In genomic region chr12:99983721-99984258, GRCh38 we compare ENCODE assay signal across 8 cellular contexts. TPM values are rescaled to one million over a fixed set of nuclear protein-coding genes. Genes with fewer than 3 reads are reported as not detected.
DNase-seq lines count a peak whose midpoint lies in the region; ATAC-seq, FAIRE-seq and TF ChIP-seq lines count a peak whose summit lies in the region.

No MANE protein-coding gene starts in this region.

- H3K79me2 ChIP-seq in DOHH2 (ENCODE audit: control insufficient read depth, low read length), result no peaks in the 10 kb centered on the region

- TF ChIP-seq CTCF in DOHH2 (IDR thresholded peaks at IDR 0.05; ENCODE audit: low read depth, low read length, poor library complexity, severe bottlenecking) (no peak), brain microvascular endothelial cell (IDR thresholded peaks at IDR 0.05; ENCODE audit: low read depth, low read length, missing control alignments) (no peak)

- peak overlapping the region; percentile 60 for H3K9ac ChIP-seq in endocrine pancreas (ENCODE audit: control insufficient read depth, insufficient read depth, low read length)

- peak; percentile 68 to 73 for DNase-seq in NCI-H526 (lab: John Stamatoyannopoulos, UW)
- no peak for DNase-seq in GM12892 (ENCODE audit: insufficient read length)
- DNase-seq in brain microvascular endothelial cell, result no peak
- DNase-seq in SIG-M5 treated with dmso at 0.1 percent for 504 hours (lab: John Stamatoyannopoulos, UW; ENCODE audit: unreplicated experiment), result no peak

- H3K4me1 ChIP-seq in DOHH2 (ENCODE audit: control insufficient read depth, low read length) (peaks cover 5% of the 10 kb centered on the region), endocrine pancreas (ENCODE audit: control insufficient read depth, insufficient read depth, low read length) (peaks cover 4% of the 10 kb centered on the region), neuron (ENCODE audit: insufficient read depth, low read length) (peaks cover 13% of the 10 kb centered on the region)

- H3K4me3 ChIP-seq in DOHH2 (ENCODE audit: low read length) (no peak overlapping the region), endocrine pancreas (ENCODE audit: control insufficient read depth, insufficient read depth, low read length) (peak overlapping the region; percentile 88), neuron (ENCODE audit: low read length) (peak overlapping the region; percentile 3), brain microvascular endothelial cell (ENCODE audit: low read depth, low read length) (no peak overlapping the region)

- in situ Hi-C loops in brain microvascular endothelial cell (cut with HindIII; ENCODE audit: low pct_ligation_motif_present, low sequenced_read_pairs), result no loop called here

- no peaks in the 10 kb centered on the region for H3K9me2 ChIP-seq in DOHH2 (replicated peaks; ENCODE audit: control insufficient read depth, low read length)

- peak overlapping the region; percentile 58; the same call in 1 of the 2 replicates for H3K4me2 ChIP-seq in DOHH2 (ENCODE audit: low read length)

- FAIRE-seq in GM12892 (lab: Jason Lieb, UNC), result no peak

- H3K27me3 ChIP-seq in DOHH2 (ENCODE audit: control insufficient read depth, low read length) (peaks cover 39% of the 10 kb centered on the region), endocrine pancreas (ENCODE audit: control insufficient read depth, insufficient read depth, low read length) (no peaks in the 10 kb centered on the region), neuron (ENCODE audit: insufficient read depth, low read length) (peaks cover 10% of the 10 kb centered on the region), brain microvascular endothelial cell (replicated peaks) (peaks cover 19% of the 10 kb centered on the region)

- no peaks in the 10 kb centered on the region for H3F3A ChIP-seq in DOHH2 (ENCODE audit: control insufficient read depth, insufficient read depth)

- no peaks in the 10 kb centered on the region for H3K9me3 ChIP-seq in DOHH2 (ENCODE audit: control insufficient read depth, insufficient read depth, low read length)
- no peaks in the 10 kb centered on the region for H3K9me3 ChIP-seq in endocrine pancreas (ENCODE audit: control insufficient read depth, low read length)
- H3K9me3 ChIP-seq in neuron (ENCODE audit: low read length), result no peaks in the 10 kb centered on the region

- no peaks in the 10 kb centered on the region for H4K20me1 ChIP-seq in DOHH2 (ENCODE audit: control insufficient read depth, insufficient read depth, low read depth, low read length)

- no peak for TF ChIP-seq POLR2A in GM12892 (IDR thresholded peaks at IDR 0.05; ENCODE audit: low read depth, low read length)

- ATAC-seq in HG02642 (IDR thresholded peaks at IDR 0.05; ENCODE audit: poor library complexity, unreplicated experiment), result no peak

- peak overlapping the region; percentile 62 for H2AFZ ChIP-seq in neuron (ENCODE audit: low read depth, low read length)

- H3K27ac ChIP-seq in DOHH2 (ENCODE audit: low read depth, low read length), result no peak overlapping the region
- no peak overlapping the region for H3K27ac ChIP-seq in brain microvascular endothelial cell

- H3K36me3 ChIP-seq in DOHH2 (ENCODE audit: control insufficient read depth, low read length) (no peaks in the 10 kb centered on the region), endocrine pancreas (ENCODE audit: control insufficient read depth, insufficient read depth, low read length) (no peaks in the 10 kb centered on the region), neuron (ENCODE audit: insufficient read depth, low read length) (no peaks in the 10 kb centered on the region), brain microvascular endothelial cell (replicated peaks) (no peaks in the 10 kb centered on the region)

RNA-seq across cellular contexts. Expression of gene ANKS1B, which starts 0.9 kb away (rescaled TPM):
- 0.34 TPM for polyA plus RNA-seq in GM12892 (2012; ENCODE audit: missing spikeins)

Comparison
In these comparisons a context has a peak if more than half of its experiments do, and no peak if none do; other contexts are left out.
1. H3K4me3 ChIP-seq: peak in endocrine pancreas (single experiment) and neuron (single experiment); none in DOHH2 (single experiment) and brain microvascular endothelial cell (single experiment).
2. DNase-seq: peak in NCI-H526 (2 of 2); none in GM12892 (single experiment), brain microvascular endothelial cell (single experiment) and SIG-M5 treated with dmso at 0.1 percent for 504 hours (single experiment).